Comparison of ENCODE assay signal across 22 cellular contexts in genomic region chr20:5977223-5977622, GRCh38. TPM values are rescaled to one million over a fixed set of nuclear protein-coding genes. Genes with fewer than 3 reads are reported as not detected.
DNase-seq lines count a peak whose midpoint lies in the region; ATAC-seq, FAIRE-seq and TF ChIP-seq lines count a peak whose summit lies in the region.
"Had no signal": no experiment of that assay in that cellular context is flagged by ENCODE, and none has a peak within 500 bp of the region (broad histone marks: within the 10 kb centered on the region; RNA-seq: fewer than 3 reads in every experiment).

No MANE protein-coding gene starts in this region.

- no peak for FAIRE-seq in pancreas (lab: Jason Lieb, UNC)
- FAIRE-seq: G401.6, GM19239, HepG2, HTR-8/SVneo had no signal

- intact Hi-C loops in prostate gland (cut with DNase I) = no loop called here
- intact Hi-C loops in pancreas (cut with DNase I) = no loop called here
- intact Hi-C loops in right lobe of liver (cut with DNase I) = no loop called here

- POLR2A ChIA-PET in activated CD4-positive, alpha-beta T cell treated with anti-CD3 and anti-CD28 coated beads, Interleukin-2, amount 10 ng/mL, durations not matched to agents 7 days and 5 days (lab: Charles Lee) = interaction anchor here (0.6 kb wide), 1 partner anchor 132 kb away, joined by 5 read pairs; no protein-coding TSS in a partner anchor

- peak; percentile 36 for DNase-seq in DMS153 (lab: John Stamatoyannopoulos, UW)
- no peak for DNase-seq in DMS153 treated with DMSO at 0.1 percent for 48 hours (lab: John Stamatoyannopoulos, UW; ENCODE audit: unreplicated experiment)
- DNase-seq in foreskin keratinocyte = peak; percentile 9 to 14
- peak; percentile 20 for DNase-seq in prostate gland (ENCODE audit: low spot score)
- DNase-seq in pancreas = no peak
- no peak for DNase-seq in right lobe of liver
- DNase-seq in activated CD4-positive, alpha-beta T cell treated with anti-CD3 and anti-CD28 coated beads, Interleukin-2, amount 10 ng/mL, durations not matched to agents 7 days and 5 days = no peak
- DNase-seq: 8988T; ACHN; Calu3; CD4-positive, CD25-positive, alpha-beta regulatory T cell; DMS 273 treated with DMSO at 0.1 percent for 48 hours; DMS79 treated with DMSO at 0.1 percent for 48 hours; EL; HCEC 1CT; HFFc6 had no signal

- H3K9me3 ChIP-seq in prostate gland (no peaks in the 10 kb centered on the region), pancreas (no peaks in the 10 kb centered on the region), right lobe of liver (no peaks in the 10 kb centered on the region)
- H3K9me3 ChIP-seq: BLaER1 treated with 17β-estradiol and CSF1 and Interleukin-3, amounts not matched to agents 10 nM and 100 nM had no signal

- no peak overlapping the region for H3K4me3 Mint-ChIP-seq in activated CD4-positive, alpha-beta T cell treated with anti-CD3 and anti-CD28 coated beads, Interleukin-2, amount 10 ng/mL, durations not matched to agents 7 days and 5 days
- H3K4me3 Mint-ChIP-seq: CD4-positive, CD25-positive, alpha-beta regulatory T cell; HFFc6 had no signal

- no peak overlapping the region for H3K27ac Mint-ChIP-seq in activated CD4-positive, alpha-beta T cell treated with anti-CD3 and anti-CD28 coated beads, Interleukin-2, amount 10 ng/mL, durations not matched to agents 7 days and 5 days
- H3K27ac Mint-ChIP-seq: CD4-positive, CD25-positive, alpha-beta regulatory T cell; HFFc6 had no signal

- H3K4me3 ChIP-seq in prostate gland (no peak overlapping the region), pancreas (no peak overlapping the region), right lobe of liver (no peak overlapping the region)
- H3K4me3 ChIP-seq: BLaER1 treated with 17β-estradiol and CSF1 and Interleukin-3, amounts not matched to agents 10 nM and 100 nM had no signal

- TF ChIP-seq POLR2A in prostate gland (IDR thresholded peaks at IDR 0.05) (no peak), right lobe of liver (IDR thresholded peaks at IDR 0.05) (no peak)

- WGBS in prostate gland = 44% methylated on average over 2 of the region's 2 CpGs
- 55 to 58% methylated on average over 2 of the region's 2 CpGs for WGBS in pancreas, 2 donors
- 60% methylated on average over 2 of the region's 2 CpGs for WGBS in right lobe of liver (ENCODE audit: insufficient coverage, low coverage, low lambda C conversion rate, missing lambda C conversion rate)

- H3K4me1 ChIP-seq in foreskin keratinocyte (no peaks in the 10 kb centered on the region), prostate gland (replicated peaks) (peaks cover 18% of the 10 kb centered on the region), pancreas (no peaks in the 10 kb centered on the region), right lobe of liver (peaks cover 0 to 16% (median 0%) of the 10 kb centered on the region in 4 donors)

- peak overlapping the region; percentile 92 for H3K27ac ChIP-seq in VCaP
- H3K27ac ChIP-seq in foreskin keratinocyte = no peak overlapping the region
- H3K27ac ChIP-seq in prostate gland = peak overlapping the region; percentile 52 to 76
- no peak overlapping the region for H3K27ac ChIP-seq in pancreas
- H3K27ac ChIP-seq in right lobe of liver = no peak overlapping the region
- H3K27ac ChIP-seq: BLaER1 treated with 17β-estradiol and CSF1 and Interleukin-3, amounts not matched to agents 10 nM and 100 nM had no signal

- H3K4me1 Mint-ChIP-seq in activated CD4-positive, alpha-beta T cell treated with anti-CD3 and anti-CD28 coated beads, Interleukin-2, amount 10 ng/mL, durations not matched to agents 7 days and 5 days = no peaks in the 10 kb centered on the region

- ATAC-seq in foreskin keratinocyte = no peak
- ATAC-seq in pancreas = no peak
- no peak for ATAC-seq in right lobe of liver
- ATAC-seq: HepG2 had no signal

- TF ChIP-seq CTCF in VCaP (conservative IDR thresholded peaks at IDR 0.05) = no peak
- no peak for TF ChIP-seq CTCF in foreskin keratinocyte (conservative IDR thresholded peaks at IDR 0.05)
- TF ChIP-seq CTCF in prostate gland (IDR thresholded peaks at IDR 0.05) = no peak
- no peak for TF ChIP-seq CTCF in pancreas (IDR thresholded peaks at IDR 0.05)
- no peak for TF ChIP-seq CTCF in right lobe of liver (IDR thresholded peaks at IDR 0.05)

- H3K27me3 Mint-ChIP-seq in activated CD4-positive, alpha-beta T cell treated with anti-CD3 and anti-CD28 coated beads, Interleukin-2, amount 10 ng/mL, durations not matched to agents 7 days and 5 days = no peaks in the 10 kb centered on the region
- H3K27me3 Mint-ChIP-seq: CD4-positive, CD25-positive, alpha-beta regulatory T cell had no signal

- CTCF ChIA-PET in activated CD4-positive, alpha-beta T cell treated with anti-CD3 and anti-CD28 coated beads, Interleukin-2, amount 10 ng/mL, durations not matched to agents 7 days and 5 days (lab: Charles Lee) = interaction anchor here (1.8 kb wide), 1 partner anchor 9 kb away, joined by 4 read pairs; no protein-coding TSS in a partner anchor

- peaks cover 29% of the 10 kb centered on the region for H3K36me3 Mint-ChIP-seq in activated CD4-positive, alpha-beta T cell treated with anti-CD3 and anti-CD28 coated beads, Interleukin-2, amount 10 ng/mL, durations not matched to agents 7 days and 5 days (ENCODE audit: low read depth)

- H3K36me3 ChIP-seq in prostate gland (no peaks in the 10 kb centered on the region), pancreas (no peaks in the 10 kb centered on the region), right lobe of liver (no peaks in the 10 kb centered on the region)

- H3K9me3 Mint-ChIP-seq in activated CD4-positive, alpha-beta T cell treated with anti-CD3 and anti-CD28 coated beads, Interleukin-2, amount 10 ng/mL, durations not matched to agents 7 days and 5 days = no peaks in the 10 kb centered on the region
- H3K9me3 Mint-ChIP-seq: CD4-positive, CD25-positive, alpha-beta regulatory T cell; HFFc6 had no signal

- no peaks in the 10 kb centered on the region for H3K27me3 ChIP-seq in foreskin keratinocyte
- no peaks in the 10 kb centered on the region for H3K27me3 ChIP-seq in prostate gland (replicated peaks; ENCODE audit: insufficient read depth)
- no peaks in the 10 kb centered on the region for H3K27me3 ChIP-seq in pancreas
- no peaks in the 10 kb centered on the region for H3K27me3 ChIP-seq in right lobe of liver
- H3K27me3 ChIP-seq: BLaER1 treated with 17β-estradiol and CSF1 and Interleukin-3, amounts not matched to agents 10 nM and 100 nM had no signal

RNA-seq across cellular contexts. Expression of gene MCM8, which starts 26.8 kb away (rescaled TPM):
- total RNA-seq in foreskin keratinocyte (18.1 and 18.4 TPM in 2 replicates), prostate gland (10 to 100 TPM in 1 of 2 donors, 1 to 10 TPM in 1; 8.4 to 13.0 TPM), pancreas (1 to 10 TPM; 2.1 to 3.2 (median 2.3) TPM), right lobe of liver (1 to 10 TPM; 1.4 to 2.5 (median 1.6) TPM)
- polyA plus RNA-seq in foreskin keratinocyte (4.6 and 5.7 TPM in 2 replicates), pancreas (1 to 10 TPM; 1.3 to 2.7 TPM)
- 10 to 100 TPM; 32.1 to 32.4 TPM for total RNA-seq in activated CD4-positive, alpha-beta T cell treated with anti-CD3 and anti-CD28 coated beads, Interleukin-2, amount 10 ng/mL, durations not matched to agents 7 days and 5 days

RNA-seq across cellular contexts. Expression of gene TRMT6, which starts 26.9 kb away (rescaled TPM):
- 22.0 and 27.0 TPM in 2 replicates for total RNA-seq in foreskin keratinocyte
- 15.0 and 19.1 TPM in 2 replicates for polyA plus RNA-seq in foreskin keratinocyte
- total RNA-seq in prostate gland = 10 to 100 TPM in 1 of 2 donors, 1 to 10 TPM in 1; 8.3 to 14.8 TPM
- total RNA-seq in pancreas = 1 to 10 TPM; 4.6 to 6.6 (median 5.4) TPM
- polyA plus RNA-seq in pancreas = 1 to 10 TPM; 4.9 to 9.7 TPM
- total RNA-seq in right lobe of liver = 1 to 10 TPM; 2.8 to 5.8 (median 4.3) TPM
- 10 to 100 TPM; 15.1 to 17.8 TPM for total RNA-seq in activated CD4-positive, alpha-beta T cell treated with anti-CD3 and anti-CD28 coated beads, Interleukin-2, amount 10 ng/mL, durations not matched to agents 7 days and 5 days

RNA-seq across cellular contexts. Expression of gene CRLS1, which starts 28.7 kb away (rescaled TPM):
- total RNA-seq in foreskin keratinocyte (46.1 and 46.9 TPM in 2 replicates), prostate gland (10 to 100 TPM; 43.9 to 46.5 TPM), pancreas (10 to 100 TPM; 15.5 to 23.7 (median 20.7) TPM), right lobe of liver (10 to 100 TPM; 51.4 to 81.6 (median 57.3) TPM)
- polyA plus RNA-seq in foreskin keratinocyte (50.7 and 52.5 TPM in 2 replicates), pancreas (10 to 100 TPM; 36.8 to 39.4 TPM)
- total RNA-seq in activated CD4-positive, alpha-beta T cell treated with anti-CD3 and anti-CD28 coated beads, Interleukin-2, amount 10 ng/mL, durations not matched to agents 7 days and 5 days = 10 to 100 TPM; 30.0 to 30.3 TPM

Comparison
In these comparisons a context has a peak if more than half of its experiments do, and no peak if none do; other contexts are left out.
1. DNase-seq: peak in DMS153 (single experiment), foreskin keratinocyte (2 of 2) and prostate gland (single experiment); none in DMS153 treated with DMSO at 0.1 percent for 48 hours (single experiment), pancreas (0 of 6), right lobe of liver (0 of 3) and activated CD4-positive, alpha-beta T cell treated with anti-CD3 and anti-CD28 coated beads, Interleukin-2, amount 10 ng/mL, durations not matched to agents 7 days and 5 days (single experiment).
2. H3K27ac ChIP-seq: peak in VCaP (single experiment) and prostate gland (2 of 2); none in foreskin keratinocyte (single experiment), pancreas (0 of 4) and right lobe of liver (0 of 3).